ENCODE assay signal across 8 cellular contexts in genomic region chr6:27752038-27752885, GRCh38.
DNase-seq lines count a peak whose midpoint lies in the region; ATAC-seq and TF ChIP-seq lines count a peak whose summit lies in the region.

No MANE protein-coding gene starts in this region.

- H3K27ac Mint-ChIP-seq in CD14-positive monocyte, result peak overlapping the region; percentile 93 to 100 (median 98)
- H3K27ac Mint-ChIP-seq in IgD-negative memory B cell, result peak overlapping the region; percentile 96 to 100 (median 99)

- TF ChIP-seq POLR2A in esophagus muscularis mucosa (IDR thresholded peaks at IDR 0.05; ENCODE audit: low read depth), result no peak

- 13% methylated on average over 24 of the region's 24 CpGs for WGBS in esophagus muscularis mucosa

- TF ChIP-seq CTCF in CD14-positive monocyte (IDR thresholded peaks at IDR 0.05) (peak; percentile 82), esophagus muscularis mucosa (IDR thresholded peaks at IDR 0.05) (peak; percentile 73 to 90 (median 75))

- H3K4me3 ChIP-seq in NT2/D1 (ENCODE audit: insufficient read length, low read depth) (peak overlapping the region; percentile 80), esophagus muscularis mucosa (peak overlapping the region; percentile 64 to 84 (median 74)), muscle layer of colon (ENCODE audit: low read depth in 1 of 2, low read length in 2 of 2) (peak overlapping the region; percentile 95 to 100), subcutaneous abdominal adipose tissue (ENCODE audit: low read depth in 1 of 5, low read length in 5 of 5) (peak overlapping the region; percentile 66 to 97 (median 87))

- ATAC-seq in GM19463 (IDR thresholded peaks at IDR 0.05; ENCODE audit: unreplicated experiment), result peak; percentile 42

- H3K27me3 ChIP-seq in NT2/D1 (ENCODE audit: insufficient read depth, insufficient read length), result peaks cover 39% of the 10 kb centered on the region
- H3K27me3 ChIP-seq in esophagus muscularis mucosa, result peaks cover 0 to 28% (median 1%) of the 10 kb centered on the region in 4 donors
- H3K27me3 ChIP-seq in muscle layer of colon (ENCODE audit: control insufficient read depth in 1 of 2, insufficient read depth in 2 of 2, low read length in 2 of 2), result peaks cover 0 to 6% of the 10 kb centered on the region in 2 donors
- peaks cover 0 to 10% (median under 1%) of the 10 kb centered on the region in 5 donors for H3K27me3 ChIP-seq in subcutaneous abdominal adipose tissue (ENCODE audit: control insufficient read depth in 5 of 5, insufficient read depth in 4 of 5, low read length in 5 of 5)

- H3K36me3 ChIP-seq in NT2/D1 (ENCODE audit: insufficient read depth, insufficient read length, low read length) (no peaks in the 10 kb centered on the region), esophagus muscularis mucosa (no peaks in the 10 kb centered on the region), muscle layer of colon (ENCODE audit: insufficient read depth, low read length) (no peaks in the 10 kb centered on the region), subcutaneous abdominal adipose tissue (ENCODE audit: control insufficient read depth in 5 of 5, insufficient read depth in 5 of 5, low read length in 5 of 5) (no peaks in the 10 kb centered on the region)

- H3K27ac ChIP-seq in esophagus muscularis mucosa (replicated peaks in 1 of 4) (peak overlapping the region; percentile 75 to 80 (median 80)), muscle layer of colon (ENCODE audit: low read depth, low read length) (no peak overlapping the region), subcutaneous abdominal adipose tissue (ENCODE audit: low read depth, low read length) (peak overlapping the region; percentile 93)

- H3K9me3 ChIP-seq in NT2/D1 (ENCODE audit: insufficient read depth, low read length) (no peaks in the 10 kb centered on the region), esophagus muscularis mucosa (no peaks in the 10 kb centered on the region), muscle layer of colon (ENCODE audit: low read length) (no peaks in the 10 kb centered on the region), subcutaneous abdominal adipose tissue (ENCODE audit: control insufficient read depth in 5 of 5, low read length in 5 of 5) (no peaks in the 10 kb centered on the region)

- peaks cover 2% of the 10 kb centered on the region for H3K4me1 ChIP-seq in NT2/D1 (ENCODE audit: insufficient read depth, insufficient read length)
- peaks cover 3 to 13% (median 11%) of the 10 kb centered on the region in 4 donors for H3K4me1 ChIP-seq in esophagus muscularis mucosa
- no peaks in the 10 kb centered on the region for H3K4me1 ChIP-seq in muscle layer of colon (ENCODE audit: insufficient read depth, low read length)
- H3K4me1 ChIP-seq in subcutaneous abdominal adipose tissue (ENCODE audit: control insufficient read depth in 5 of 5, insufficient read depth in 5 of 5, low read length in 5 of 5), result peaks cover 0 to 14% (median 8%) of the 10 kb centered on the region in 5 donors

- H3K4me3 Mint-ChIP-seq in CD14-positive monocyte (peak overlapping the region; percentile 94 to 99), IgD-negative memory B cell (peak overlapping the region; percentile 93 to 100 (median 96))

- H3K9me3 Mint-ChIP-seq in CD14-positive monocyte (no peaks in the 10 kb centered on the region), IgD-negative memory B cell (no peaks in the 10 kb centered on the region)

- peaks cover 0 to 14% (median 2%) of the 10 kb centered on the region in 3 donors for H3K27me3 Mint-ChIP-seq in CD14-positive monocyte (ENCODE audit: low read depth in 3 of 3)
- no peaks in the 10 kb centered on the region for H3K27me3 Mint-ChIP-seq in IgD-negative memory B cell

- intact Hi-C loops in CD14-positive monocyte (cut with micrococcal nuclease), result loop anchor here (2.0 to 10.0 kb wide), 6 partner anchors 60 to 1197 kb away; no protein-coding TSS in a partner anchor
- intact Hi-C loops in esophagus muscularis mucosa (cut with DNase I), result loop anchor here (1.0 to 10.0 kb wide), 4 partner anchors 233 to 590 kb away; no protein-coding TSS in a partner anchor

- H3K9ac ChIP-seq in NT2/D1 (ENCODE audit: insufficient read length, low read depth) (peak overlapping the region; percentile 64), muscle layer of colon (ENCODE audit: low read length) (peak overlapping the region; percentile 86), subcutaneous abdominal adipose tissue (ENCODE audit: low read length in 5 of 5) (peak overlapping the region; percentile 48 to 94 (median 62))

- no peak for TF ChIP-seq EP300 in esophagus muscularis mucosa (IDR thresholded peaks at IDR 0.05)

- H3K4me1 Mint-ChIP-seq in CD14-positive monocyte (peaks cover 28% of the 10 kb centered on the region), IgD-negative memory B cell (peaks cover 14 to 37% (median 25%) of the 10 kb centered on the region in 3 donors)

- DNase-seq in CD14-positive monocyte (ENCODE audit: low spot score) (peak; percentile 50), NT2/D1 (ENCODE audit: low read depth, low spot score) (no peak), activated T-cell treated with anti-CD3 and anti-CD28 coated beads for 24 hours (ENCODE audit: low read depth) (peak; percentile 41), esophagus muscularis mucosa (ENCODE audit: extremely low spot score) (no peak)

- H3K36me3 Mint-ChIP-seq in CD14-positive monocyte (no peaks in the 10 kb centered on the region), IgD-negative memory B cell (peaks cover under 1% of the 10 kb centered on the region)

Comparison
In these comparisons a context has a peak if more than half of its experiments do, and no peak if none do; other contexts are left out.
1. DNase-seq: peak in CD14-positive monocyte (single experiment) and activated T-cell treated with anti-CD3 and anti-CD28 coated beads for 24 hours (single experiment); none in NT2/D1 (single experiment) and esophagus muscularis mucosa (single experiment).
2. Peak in every context shown above with its lines, with median percentiles within 50 percentile points of each other: H3K4me3 ChIP-seq and H3K9ac ChIP-seq.